8 cellular contexts compared by ENCODE assay signal in genomic region chr1:86833461-86834215, GRCh38.
DNase-seq lines count a peak whose midpoint lies in the region; ATAC-seq and TF ChIP-seq lines count a peak whose summit lies in the region.

No MANE protein-coding gene starts in this region.

- DNase-seq in GM04504 (ENCODE audit: low read depth) (peak; percentile 72), HFF-Myc (ENCODE audit: extremely low read depth, low read depth) (peak; percentile 79), NCI-H1436 (lab: John Stamatoyannopoulos, UW) (peak; percentile 75), SW 1271 (lab: John Stamatoyannopoulos, UW) (peak; percentile 3 to 77), amniotic epithelial cell (ENCODE audit: low read depth) (peak; percentile 89), left ventricle myocardium superior (peak; percentile 63), retinal pigment epithelial cell (ENCODE audit: low read depth) (peak; percentile 47), mesenteric fat pad (ENCODE audit: low spot score) (no peak)

- intact Hi-C loops in left ventricle myocardium superior (cut with micrococcal nuclease) = loop anchor here (5.0 to 10.0 kb wide), 2 partner anchors 141 to 249 kb away; no protein-coding TSS in a partner anchor

- H3K4me3 ChIP-seq in HFF-Myc (replicated peaks; ENCODE audit: low read depth, low read length) = no peak overlapping the region
- no peak overlapping the region for H3K4me3 ChIP-seq in retinal pigment epithelial cell (ENCODE audit: low read length)

- ATAC-seq in left ventricle myocardium superior = peak; percentile 92

- TF ChIP-seq CTCF in HFF-Myc (IDR thresholded peaks at IDR 0.05; ENCODE audit: low read depth, low read length, missing control alignments) = peak; percentile 58
- peak; percentile 59 for TF ChIP-seq CTCF in retinal pigment epithelial cell (conservative IDR thresholded peaks at IDR 0.05; ENCODE audit: low read depth, low read length)
